In the genomic region with DNA sequence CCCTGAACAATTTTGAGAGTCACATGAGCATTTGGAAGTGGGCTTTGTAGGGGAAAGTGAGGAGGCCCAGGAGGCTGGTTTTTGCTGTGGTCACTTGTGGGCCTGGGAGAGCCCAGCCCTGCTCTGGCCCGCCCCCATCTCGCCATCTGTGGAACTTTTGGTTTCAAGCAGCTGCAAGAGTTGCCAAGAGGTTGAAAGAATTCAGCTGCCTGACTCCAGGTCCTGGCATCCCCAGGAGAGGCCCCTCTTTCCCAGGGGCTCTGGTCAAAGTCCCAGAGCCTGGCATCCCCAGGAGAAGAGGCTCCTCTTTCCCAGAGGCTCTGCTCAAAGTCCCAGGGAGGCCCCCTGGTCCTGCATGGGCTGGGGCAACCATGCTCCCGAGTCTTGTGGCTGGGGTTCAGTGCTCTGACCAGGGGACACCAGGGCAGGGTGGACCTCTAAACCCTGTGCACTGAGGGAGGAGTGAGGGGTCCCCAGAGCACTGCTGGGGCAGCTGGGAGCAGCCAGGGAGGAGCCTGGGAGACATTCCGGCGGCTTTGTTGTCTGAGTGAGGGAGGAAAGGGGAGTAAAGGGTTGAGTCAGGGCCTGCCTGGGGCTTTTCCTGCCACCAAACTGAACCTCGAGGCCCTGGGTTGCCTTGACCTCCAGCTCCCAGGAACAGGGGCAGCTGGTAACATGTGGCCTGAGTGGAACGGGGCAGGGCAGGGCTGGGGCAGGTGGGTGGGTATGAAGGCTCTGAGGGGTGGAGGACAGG, we compare ENCODE assay signal across 10 cellular contexts. TPM values are rescaled to one million over a fixed set of nuclear protein-coding genes. Genes with fewer than 3 reads are reported as not detected.
DNase-seq lines count a peak whose midpoint lies in the region; ATAC-seq and TF ChIP-seq lines count a peak whose summit lies in the region.
"Had no signal": no experiment of that assay in that cellular context is flagged by ENCODE, and none has a peak within 500 bp of the region (broad histone marks: within the 10 kb centered on the region; RNA-seq: fewer than 3 reads in every experiment).

No MANE protein-coding gene starts in this region.

- H3K4me3 ChIP-seq in right atrium auricular region (no peak overlapping the region), fibroblast of mammary gland (ENCODE audit: control insufficient read depth, low read depth, low read length) (no peak overlapping the region)
- H3K4me3 ChIP-seq: SK-N-MC had no signal

- no peak overlapping the region for H3K27ac ChIP-seq in right atrium auricular region
- H3K27ac ChIP-seq: SK-N-MC had no signal

- H3K36me3 ChIP-seq in right atrium auricular region = no peaks in the 10 kb centered on the region

- TF ChIP-seq CTCF in right atrium auricular region (IDR thresholded peaks at IDR 0.05) (no peak), fibroblast of mammary gland (conservative IDR thresholded peaks at IDR 0.05; ENCODE audit: control insufficient read depth, insufficient read depth, low read depth, low read length) (no peak)

- ATAC-seq in Right ventricle myocardium superior (ENCODE audit: poor library complexity) = no peak
- ATAC-seq in HG03175 (IDR thresholded peaks at IDR 0.05; ENCODE audit: unreplicated experiment) = peak; percentile 52

- peaks cover 0 to 4% of the 10 kb centered on the region in 2 donors for H3K4me1 ChIP-seq in right atrium auricular region

- intact Hi-C loops in Right ventricle myocardium superior (cut with DNase I) = no loop called here

- H3K27me3 ChIP-seq in right atrium auricular region = no peaks in the 10 kb centered on the region

- no peaks in the 10 kb centered on the region for H3K9me3 ChIP-seq in right atrium auricular region

- DNase-seq in Right ventricle myocardium superior (peak; percentile 65), right atrium auricular region (ENCODE audit: low spot score) (no peak), fibroblast of mammary gland (ENCODE audit: low read depth) (peak; percentile 32), pons (ENCODE audit: low spot score) (no peak), GOT3 (lab: John Stamatoyannopoulos, UW) (no peak), medulla oblongata (ENCODE audit: extremely low spot score) (no peak), NCI-H748 (lab: John Stamatoyannopoulos, UW; ENCODE audit: unreplicated experiment) (no peak)
- DNase-seq: ACHN had no signal

RNA-seq across cellular contexts. Expression of gene CSGALNACT2, which starts 27.8 kb away (rescaled TPM):
- total RNA-seq in Right ventricle myocardium superior = 6.6 TPM
- total RNA-seq in right atrium auricular region = 10 to 100 TPM; 10.0 to 14.9 TPM

RNA-seq across cellular contexts. Expression of gene RET, which starts 33.6 kb away (rescaled TPM):
- total RNA-seq in Right ventricle myocardium superior = 6.6 TPM
- under 1 TPM; 0.12 to 0.44 TPM for total RNA-seq in right atrium auricular region

Comparison
In these comparisons a context has a peak if more than half of its experiments do, and no peak if none do; other contexts are left out.
1. DNase-seq: peak in Right ventricle myocardium superior (single experiment) and fibroblast of mammary gland (single experiment); none in right atrium auricular region (single experiment), pons (single experiment), GOT3 (single experiment), medulla oblongata (single experiment) and NCI-H748 (single experiment).